ENCODE assay signal across 17 cellular contexts in genomic region chr12:3173008-3173553, GRCh38.
DNase-seq lines count a peak whose midpoint lies in the region; ATAC-seq and FAIRE-seq lines count a peak whose summit lies in the region.
"Had no signal": no experiment of that assay in that cellular context is flagged by ENCODE, and none has a peak within 500 bp of the region (broad histone marks: within the 10 kb centered on the region; RNA-seq: fewer than 3 reads in every experiment).

No MANE protein-coding gene starts in this region.

- DNase-seq in DMS153 treated with DMSO at 0.1 percent for 48 hours (lab: John Stamatoyannopoulos, UW; ENCODE audit: unreplicated experiment) = peak; percentile 34
- no peak for DNase-seq in HTR-8/SVneo (ENCODE audit: insufficient read length, low spot score)
- peak; percentile 70 for DNase-seq in NCI-H345 treated with DMSO at 0.1 percent for 48 hours (lab: John Stamatoyannopoulos, UW; ENCODE audit: unreplicated experiment)
- no peak for DNase-seq in left lobe of liver (ENCODE audit: low spot score)
- no peak for DNase-seq in NCI-H187 treated with DMSO at 0.1 percent for 48 hours (lab: John Stamatoyannopoulos, UW)
- DNase-seq in glomerular visceral epithelial cell (ENCODE audit: extremely low spot score) = no peak
- no peak for DNase-seq in activated CD4-positive, CD25-positive, alpha-beta regulatory T cell treated with anti-CD3 and anti-CD28 coated beads, Interleukin-2, amount 50 U/mL, for 72 hours
- DNase-seq: AML-193, GDM1, H7, HFFc6, MM.1S, NCI-H1092, NCI-H524, PC-9, T-helper 17 cell had no signal

- peak; percentile 51 for FAIRE-seq in HTR-8/SVneo (lab: Jason Lieb, UNC)

- peak; percentile 57 for ATAC-seq in left lobe of liver
- no peak for ATAC-seq in HG02571 (IDR thresholded peaks at IDR 0.05; ENCODE audit: unreplicated experiment)
- ATAC-seq: T-helper 17 cell had no signal

Comparison
In these comparisons a context has a peak if more than half of its experiments do, and no peak if none do; other contexts are left out.
1. DNase-seq: peak in DMS153 treated with DMSO at 0.1 percent for 48 hours (single experiment) and NCI-H345 treated with DMSO at 0.1 percent for 48 hours (single experiment); none in HTR-8/SVneo (single experiment), left lobe of liver (single experiment), NCI-H187 treated with DMSO at 0.1 percent for 48 hours (single experiment), glomerular visceral epithelial cell (single experiment) and activated CD4-positive, CD25-positive, alpha-beta regulatory T cell treated with anti-CD3 and anti-CD28 coated beads, Interleukin-2, amount 50 U/mL, for 72 hours (single experiment).